Comparison of ENCODE assay signal across 10 cellular contexts in genomic region chr3:103295974-103296570, GRCh38.
DNase-seq lines count a peak whose midpoint lies in the region; ATAC-seq and TF ChIP-seq lines count a peak whose summit lies in the region.
"Had no signal": no experiment of that assay in that cellular context is flagged by ENCODE, and none has a peak within 500 bp of the region (broad histone marks: within the 10 kb centered on the region; RNA-seq: fewer than 3 reads in every experiment).

No MANE protein-coding gene starts in this region.

- no peak overlapping the region for H3K4me3 Mint-ChIP-seq in activated T-helper 2 cell treated with anti-CD3 and anti-CD28 coated beads, Interferon-gamma antibody, Interleukin-2, Interleukin-4, amounts not matched to agents 10 μg/mL and 5 μg/mL and 100 μg/mL, durations not matched to agents 14 hours and 24 hours and 36 hours (ENCODE audit: low read depth)

- H3K27ac Mint-ChIP-seq in activated T-helper 2 cell treated with anti-CD3 and anti-CD28 coated beads, Interferon-gamma antibody, Interleukin-2, Interleukin-4, amounts not matched to agents 10 μg/mL and 5 μg/mL and 100 μg/mL, durations not matched to agents 14 hours and 24 hours and 36 hours, result no peak overlapping the region

- no peak for TF ChIP-seq CTCF in cardiac fibroblast (IDR thresholded peaks at IDR 0.05; ENCODE audit: low read depth, low read length)

- no peaks in the 10 kb centered on the region for H3K9me3 Mint-ChIP-seq in activated T-helper 2 cell treated with anti-CD3 and anti-CD28 coated beads, Interferon-gamma antibody, Interleukin-2, Interleukin-4, amounts not matched to agents 10 μg/mL and 5 μg/mL and 100 μg/mL, durations not matched to agents 14 hours and 24 hours and 36 hours

- H3K4me1 Mint-ChIP-seq in activated T-helper 2 cell treated with anti-CD3 and anti-CD28 coated beads, Interferon-gamma antibody, Interleukin-2, Interleukin-4, amounts not matched to agents 10 μg/mL and 5 μg/mL and 100 μg/mL, durations not matched to agents 14 hours and 24 hours and 36 hours (ENCODE audit: low read depth), result no peaks in the 10 kb centered on the region

- no peak for ATAC-seq in GM21529 (IDR thresholded peaks at IDR 0.05; ENCODE audit: unreplicated experiment)

- no peaks in the 10 kb centered on the region for H3K36me3 Mint-ChIP-seq in activated T-helper 2 cell treated with anti-CD3 and anti-CD28 coated beads, Interferon-gamma antibody, Interleukin-2, Interleukin-4, amounts not matched to agents 10 μg/mL and 5 μg/mL and 100 μg/mL, durations not matched to agents 14 hours and 24 hours and 36 hours (ENCODE audit: low read depth)

- intact Hi-C loops in activated T-helper 2 cell treated with anti-CD3 and anti-CD28 coated beads, Interferon-gamma antibody, Interleukin-2, Interleukin-4, amounts not matched to agents 10 μg/mL and 5 μg/mL and 100 μg/mL, durations not matched to agents 14 hours and 24 hours and 36 hours (cut with micrococcal nuclease), result no loop called here

- H3K27me3 Mint-ChIP-seq in activated T-helper 2 cell treated with anti-CD3 and anti-CD28 coated beads, Interferon-gamma antibody, Interleukin-2, Interleukin-4, amounts not matched to agents 10 μg/mL and 5 μg/mL and 100 μg/mL, durations not matched to agents 14 hours and 24 hours and 36 hours (ENCODE audit: low read depth), result no peaks in the 10 kb centered on the region

- H3K4me3 ChIP-seq in cardiac fibroblast (replicated peaks in 1 of 2; ENCODE audit: low read depth in 2 of 2, low read length in 2 of 2), result no peak overlapping the region
- H3K4me3 ChIP-seq: SJSA1 had no signal

- DNase-seq in NCI-H1694 treated with DMSO at 0.1 percent for 48 hours (lab: John Stamatoyannopoulos, UW), result peak; percentile 5
- DNase-seq in NCI-H1694 (lab: John Stamatoyannopoulos, UW), result no peak
- DNase-seq in NCI-H1417 treated with DMSO at 0.1 percent for 48 hours (lab: John Stamatoyannopoulos, UW), result peak; percentile 16
- DNase-seq in cardiac fibroblast (ENCODE audit: low read depth in 2 of 2), result peak; percentile 1 to 9
- DNase-seq in renal cortical epithelial cell (ENCODE audit: low read depth), result peak; percentile 57
- no peak for DNase-seq in activated T-helper 2 cell treated with anti-CD3 and anti-CD28 coated beads, Interferon-gamma antibody, Interleukin-2, Interleukin-4, amounts not matched to agents 10 μg/mL and 5 μg/mL and 100 μg/mL, durations not matched to agents 14 hours and 24 hours and 36 hours (ENCODE audit: low spot score)
- DNase-seq in islet precursor cell, result no peak
- DNase-seq: stimulated activated CD8-positive, alpha-beta memory T cell treated with anti-CD3 and anti-CD28 coated beads, Interleukin-4, amount 100 ng/mL, for 48 hours had no signal

Comparison
In these comparisons a context has a peak if more than half of its experiments do, and no peak if none do; other contexts are left out.
1. DNase-seq: peak in NCI-H1694 treated with DMSO at 0.1 percent for 48 hours (single experiment), NCI-H1417 treated with DMSO at 0.1 percent for 48 hours (single experiment), cardiac fibroblast (2 of 2) and renal cortical epithelial cell (single experiment); none in NCI-H1694 (single experiment), activated T-helper 2 cell treated with anti-CD3 and anti-CD28 coated beads, Interferon-gamma antibody, Interleukin-2, Interleukin-4, amounts not matched to agents 10 μg/mL and 5 μg/mL and 100 μg/mL, durations not matched to agents 14 hours and 24 hours and 36 hours (single experiment) and islet precursor cell (single experiment).